15 cellular contexts compared by ENCODE assay signal in the genomic region with DNA sequence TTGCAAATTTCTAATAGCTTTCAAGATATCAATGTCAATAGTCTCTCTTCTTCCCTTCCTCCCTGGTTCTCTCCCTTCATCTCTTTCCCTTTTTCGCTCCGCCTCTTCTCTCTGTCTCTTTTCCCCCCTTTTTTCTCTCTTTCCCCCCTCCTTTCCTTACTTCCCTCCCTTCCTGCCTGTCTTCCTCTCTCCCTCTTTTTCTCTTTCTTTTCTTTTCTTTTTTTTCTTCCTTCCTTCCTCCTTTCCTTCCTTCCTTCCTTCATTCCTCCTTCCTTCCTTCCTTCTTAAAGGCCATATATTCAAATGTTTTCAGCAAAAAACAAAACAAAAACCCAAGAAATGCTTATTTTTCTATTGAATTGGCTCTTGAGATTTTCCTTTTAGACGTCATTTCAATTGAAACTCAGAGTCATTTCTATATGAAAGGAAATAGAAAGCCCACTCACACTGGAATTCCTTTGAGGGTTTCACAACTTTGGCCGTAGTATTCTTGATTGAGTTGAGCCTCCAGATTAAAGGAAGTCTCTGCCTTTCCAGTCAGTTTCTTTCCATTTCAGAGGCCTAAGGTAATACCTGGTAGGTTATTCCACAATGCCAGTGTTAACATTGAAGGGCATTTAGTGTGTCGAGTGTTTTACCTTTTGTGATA.
"Had no signal": no experiment of that assay in that cellular context is flagged by ENCODE, and none has a peak within 500 bp of the region (broad histone marks: within the 10 kb centered on the region; RNA-seq: fewer than 3 reads in every experiment).

No MANE protein-coding gene starts in this region.

- H3K4me1 ChIP-seq: heart right ventricle, neural progenitor cell, psoas muscle, stomach had no signal

- H3K4me2 ChIP-seq: neural progenitor cell had no signal

- DNase-seq: activated CD4-positive, alpha-beta T cell treated with anti-CD3 and anti-CD28 coated beads for 36 hours; activated CD4-positive, alpha-beta T cell treated with anti-CD3 and anti-CD28 coated beads, Interleukin-2, amount 50 U/mL, for 48 hours; activated T-cell treated with anti-CD3 and anti-CD28 coated beads for 4 hours; amniotic stem cell; endodermal cell; heart right ventricle; immature natural killer cell; mesenchymal stem cell; naive thymus-derived CD4-positive, alpha-beta T cell; psoas muscle; right cardiac atrium; stimulated activated CD4-positive, alpha-beta T cell treated with anti-CD3 and anti-CD28 coated beads, Interleukin-4, amount 100 ng/mL, for 1 hour; stomach; trophoblast cell had no signal

- H3K4me3 ChIP-seq: heart right ventricle, neural progenitor cell, psoas muscle, stomach had no signal

- H3K36me3 ChIP-seq: heart right ventricle, neural progenitor cell, stomach had no signal

- H3K9me3 ChIP-seq: heart right ventricle, psoas muscle, stomach had no signal

- H3K27ac ChIP-seq: heart right ventricle, neural progenitor cell, psoas muscle, stomach had no signal

- H3K27me3 ChIP-seq: heart right ventricle, neural progenitor cell, stomach had no signal

- H3K9ac ChIP-seq: neural progenitor cell had no signal
